Comparison of ENCODE assay signal across 9 cellular contexts in the genomic region with DNA sequence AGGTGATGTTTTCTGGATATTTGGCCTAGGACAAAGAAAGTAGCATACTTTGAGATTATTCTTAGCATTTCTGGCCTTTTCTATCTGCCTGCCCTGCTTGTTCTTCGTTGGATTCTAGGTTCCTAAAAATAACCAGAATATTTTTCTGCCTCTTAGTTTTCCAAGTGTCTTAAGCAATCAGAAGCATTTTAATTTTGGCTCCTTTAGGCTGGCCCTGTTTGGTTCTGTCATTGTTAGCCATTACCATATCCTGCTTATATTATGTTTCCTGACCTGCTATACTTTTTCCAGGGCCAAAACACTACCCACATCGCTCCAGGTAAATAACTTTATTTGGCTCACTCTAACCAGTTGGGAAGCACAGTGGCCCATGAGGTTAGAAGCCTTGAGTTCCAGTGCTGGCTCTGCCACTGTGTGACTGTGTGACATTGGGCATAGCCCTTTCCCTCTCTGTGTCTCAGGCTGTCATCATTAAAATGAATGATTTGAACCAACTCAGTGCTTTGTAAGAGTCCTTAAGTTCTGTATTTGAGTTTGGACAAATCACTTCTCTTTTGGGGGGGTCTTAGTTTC.
A peak's percentile ranks its signal among the peaks of the same experiment; 100 is the strongest.
DNase-seq lines count a peak whose midpoint lies in the region; ATAC-seq and TF ChIP-seq lines count a peak whose summit lies in the region.
"Had no signal": no experiment of that assay in that cellular context is flagged by ENCODE, and none has a peak within 500 bp of the region (broad histone marks: within the 10 kb centered on the region; RNA-seq: fewer than 3 reads in every experiment).

No MANE protein-coding gene starts in this region.

- POLR2A ChIA-PET in OCI-LY7 (lab: Charles Lee), result interaction anchor here (0.6 to 2.6 kb wide), 6 partner anchors 16 to 522 kb away, joined by 3 to 12 read pairs (median 4); a partner anchor contains a TSS

- no peaks in the 10 kb centered on the region for H3K9me2 ChIP-seq in OCI-LY7 (ENCODE audit: insufficient read depth, low read length)
- H3K9me2 ChIP-seq in Karpas-422 (replicated peaks; ENCODE audit: insufficient read depth, low read length), result no peaks in the 10 kb centered on the region

- no peaks in the 10 kb centered on the region for H3K27me3 Mint-ChIP-seq in mesothelial cell of epicardium (ENCODE audit: low read depth)

- H3K79me2 ChIP-seq in OCI-LY7 (ENCODE audit: insufficient read depth, low read depth, low read length) (peaks cover 20% of the 10 kb centered on the region; the same call in 1 of the 2 replicates), Karpas-422 (ENCODE audit: low read length) (no peaks in the 10 kb centered on the region)

- no peaks in the 10 kb centered on the region for H4K20me1 ChIP-seq in OCI-LY7 (ENCODE audit: insufficient read depth, low read length)
- no peaks in the 10 kb centered on the region for H4K20me1 ChIP-seq in Karpas-422 (ENCODE audit: insufficient read depth, low read depth, low read length)

- DNase-seq in OCI-LY7 (ENCODE audit: low spot score) (no peak), Karpas-422 (no peak), mesothelial cell of epicardium (ENCODE audit: low spot score in 2 of 2, unreplicated experiment in 2 of 2) (no peak)
- DNase-seq in effector CD4-positive, alpha-beta T cell, result no peak
- DNase-seq: NCI-H1436 had no signal

- H3K9me3 ChIP-seq in OCI-LY7 (ENCODE audit: low read length) (peaks cover 8% of the 10 kb centered on the region; the same call in 1 of the 2 replicates), gastroesophageal sphincter (no peaks in the 10 kb centered on the region), Karpas-422 (ENCODE audit: low read length) (no peaks in the 10 kb centered on the region)

- H2AFZ ChIP-seq in OCI-LY7 (ENCODE audit: low read length) (no peak overlapping the region; the same call in 1 of the 2 replicates), Karpas-422 (ENCODE audit: low read length) (no peak overlapping the region)

- CTCF ChIA-PET in OCI-LY7 (lab: Charles Lee; ENCODE audit: unreplicated experiment), result interaction anchor here (0.9 to 2.0 kb wide), 2 partner anchors 92 to 97 kb away, joined by 3 to 10 read pairs; a partner anchor contains a TSS

- TF ChIP-seq CTCF in OCI-LY7 (conservative IDR thresholded peaks at IDR 0.05; ENCODE audit: low read length), result no peak
- TF ChIP-seq CTCF in gastroesophageal sphincter (IDR thresholded peaks at IDR 0.05), result no peak
- no peak for TF ChIP-seq CTCF in mesothelial cell of epicardium (IDR thresholded peaks at IDR 0.05; ENCODE audit: unreplicated experiment)

- no TSS peak for BruUV-seq in OCI-LY7 (replicated peaks; lab: Mats Ljungman, UMichigan)

- H3K4me2 ChIP-seq in OCI-LY7 (ENCODE audit: low read length) (peak overlapping the region; percentile 83), Karpas-422 (ENCODE audit: low read depth, low read length, poor library complexity, severe bottlenecking) (no peak overlapping the region)

- peak overlapping the region; percentile 96 for H3K27ac ChIP-seq in OCI-LY7 (ENCODE audit: low read depth, low read length, poor library complexity, severe bottlenecking)
- H3K27ac ChIP-seq in gastroesophageal sphincter, result peak overlapping the region; percentile 81 to 92 (median 84)
- H3K27ac ChIP-seq in skin epidermis, result peak overlapping the region in 17 of 21 experiments; percentile 3 to 89 (median 76)
- H3K27ac ChIP-seq in Karpas-422 (ENCODE audit: low read length), result no peak overlapping the region

- H3K36me3 Mint-ChIP-seq in mesothelial cell of epicardium, result no peaks in the 10 kb centered on the region

- no peaks in the 10 kb centered on the region for H3K9me3 Mint-ChIP-seq in mesothelial cell of epicardium

- intact Hi-C loops in OCI-LY7 (cut with micrococcal nuclease; ENCODE audit: unreplicated experiment), result loop anchor here (2.0 kb wide), 1 partner anchor 92 kb away; a partner anchor contains a TSS

- H3K4me1 ChIP-seq in OCI-LY7 (ENCODE audit: insufficient read depth, low read length, poor library complexity, severe bottlenecking) (peaks cover 75% of the 10 kb centered on the region), gastroesophageal sphincter (peaks cover 37 to 95% (median 64%) of the 10 kb centered on the region in 3 donors), Karpas-422 (ENCODE audit: low read length) (peaks cover 7% of the 10 kb centered on the region)

- no peak overlapping the region for H3K9ac ChIP-seq in Karpas-422 (ENCODE audit: low read length)

- H3K36me3 ChIP-seq in OCI-LY7 (ENCODE audit: insufficient read depth, low read length) (peaks cover 19% of the 10 kb centered on the region), gastroesophageal sphincter (no peaks in the 10 kb centered on the region), Karpas-422 (ENCODE audit: insufficient read depth, low read length) (no peaks in the 10 kb centered on the region)

- TF ChIP-seq EP300 in gastroesophageal sphincter (IDR thresholded peaks at IDR 0.05), result no peak

- WGBS in gastroesophageal sphincter (ENCODE audit: low coverage in 1 of 2), 2 donors, result 0 to 8% methylated on average over 1 to 2 of the region's 2 CpGs

- H3K4me3 Mint-ChIP-seq in mesothelial cell of epicardium, result no peak overlapping the region

- TF ChIP-seq POLR2A in gastroesophageal sphincter (IDR thresholded peaks at IDR 0.05), result no peak

- peak overlapping the region; percentile 52 for H3K4me3 ChIP-seq in OCI-LY7 (ENCODE audit: low read depth, low read length, poor library complexity, severe bottlenecking)
- no peak overlapping the region for H3K4me3 ChIP-seq in gastroesophageal sphincter
- H3K4me3 ChIP-seq in skin epidermis, result no peak overlapping the region
- H3K4me3 ChIP-seq in Karpas-422 (ENCODE audit: low read length), result no peak overlapping the region

- ATAC-seq in GM19395 (IDR thresholded peaks at IDR 0.05; ENCODE audit: unreplicated experiment), result peak; percentile 4
- ATAC-seq in gastroesophageal sphincter, result peak; percentile 52
- no peak for ATAC-seq in GM19467 (IDR thresholded peaks at IDR 0.05; ENCODE audit: unreplicated experiment)

- H3K27me3 ChIP-seq in gastroesophageal sphincter, result no peaks in the 10 kb centered on the region
- no peaks in the 10 kb centered on the region for H3K27me3 ChIP-seq in Karpas-422 (ENCODE audit: low read length)

- peaks cover 22% of the 10 kb centered on the region for H3K4me1 Mint-ChIP-seq in mesothelial cell of epicardium

- no peak overlapping the region for H3K27ac Mint-ChIP-seq in mesothelial cell of epicardium
